In the genomic region with DNA sequence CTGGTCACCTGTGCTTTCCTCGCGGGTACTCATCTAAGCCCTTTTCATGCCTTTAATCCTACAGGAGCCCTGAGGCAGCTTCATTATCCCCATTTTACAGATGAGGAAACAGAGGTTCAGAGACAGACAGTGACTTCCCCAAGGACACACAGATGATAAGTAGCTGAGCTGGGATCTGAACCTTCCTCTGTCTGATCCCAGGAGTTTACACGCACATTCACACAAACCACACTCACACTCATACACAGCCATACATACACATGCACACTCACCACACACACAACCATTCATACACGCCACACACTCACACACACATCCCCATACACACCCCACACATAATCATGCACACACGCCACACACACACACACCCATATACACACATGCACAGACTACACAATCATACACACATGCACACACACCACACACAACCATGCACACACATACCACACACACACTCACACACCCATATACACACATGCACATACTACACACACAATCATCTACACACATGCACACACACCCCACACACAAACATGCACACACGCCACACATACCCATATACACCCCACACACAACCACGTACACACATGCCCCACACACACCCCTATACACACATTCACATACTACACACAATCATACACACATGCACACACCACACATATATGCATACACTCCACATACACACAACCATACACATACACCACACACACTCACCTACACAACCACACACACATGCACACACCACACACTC, we compare ENCODE assay signal across 1 cellular context.
A peak's percentile ranks its signal among the peaks of the same experiment; 100 is the strongest.
TF ChIP-seq lines count a peak whose summit lies in the region.

No MANE protein-coding gene starts in this region.

TF ChIP-seq in HepG2, 621 proteins besides CTCF, POLR2A, EP300 and RAD21 (continued from another document):
- TF ChIP-seq, protein P1, sequence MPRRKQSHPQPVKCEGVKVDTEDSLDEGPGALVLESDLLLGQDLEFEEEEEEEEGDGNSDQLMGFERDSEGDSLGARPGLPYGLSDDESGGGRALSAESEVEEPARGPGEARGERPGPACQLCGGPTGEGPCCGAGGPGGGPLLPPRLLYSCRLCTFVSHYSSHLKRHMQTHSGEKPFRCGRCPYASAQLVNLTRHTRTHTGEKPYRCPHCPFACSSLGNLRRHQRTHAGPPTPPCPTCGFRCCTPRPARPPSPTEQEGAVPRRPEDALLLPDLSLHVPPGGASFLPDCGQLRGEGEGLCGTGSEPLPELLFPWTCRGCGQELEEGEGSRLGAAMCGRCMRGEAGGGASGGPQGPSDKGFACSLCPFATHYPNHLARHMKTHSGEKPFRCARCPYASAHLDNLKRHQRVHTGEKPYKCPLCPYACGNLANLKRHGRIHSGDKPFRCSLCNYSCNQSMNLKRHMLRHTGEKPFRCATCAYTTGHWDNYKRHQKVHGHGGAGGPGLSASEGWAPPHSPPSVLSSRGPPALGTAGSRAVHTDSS (CRISPR knock-in tag; conservative IDR thresholded peaks at IDR 0.05) = no peak
- TF ChIP-seq NBN (conservative IDR thresholded peaks at IDR 0.05) (peak; percentile 87; the same call in 1 of the 2 replicates), SCMH1 (CRISPR knock-in tag; IDR thresholded peaks at IDR 0.05; ENCODE audit: borderline replicate concordance) (no peak), ZFP82 (CRISPR knock-in tag; IDR thresholded peaks at IDR 0.05; ENCODE audit: borderline replicate concordance) (no peak), ZNF816 (CRISPR knock-in tag; IDR thresholded peaks at IDR 0.05; ENCODE audit: borderline replicate concordance) (no peak), ZNF530 (CRISPR knock-in tag; IDR thresholded peaks at IDR 0.05; ENCODE audit: low read depth) (no peak)
- TF ChIP-seq, protein P2, sequence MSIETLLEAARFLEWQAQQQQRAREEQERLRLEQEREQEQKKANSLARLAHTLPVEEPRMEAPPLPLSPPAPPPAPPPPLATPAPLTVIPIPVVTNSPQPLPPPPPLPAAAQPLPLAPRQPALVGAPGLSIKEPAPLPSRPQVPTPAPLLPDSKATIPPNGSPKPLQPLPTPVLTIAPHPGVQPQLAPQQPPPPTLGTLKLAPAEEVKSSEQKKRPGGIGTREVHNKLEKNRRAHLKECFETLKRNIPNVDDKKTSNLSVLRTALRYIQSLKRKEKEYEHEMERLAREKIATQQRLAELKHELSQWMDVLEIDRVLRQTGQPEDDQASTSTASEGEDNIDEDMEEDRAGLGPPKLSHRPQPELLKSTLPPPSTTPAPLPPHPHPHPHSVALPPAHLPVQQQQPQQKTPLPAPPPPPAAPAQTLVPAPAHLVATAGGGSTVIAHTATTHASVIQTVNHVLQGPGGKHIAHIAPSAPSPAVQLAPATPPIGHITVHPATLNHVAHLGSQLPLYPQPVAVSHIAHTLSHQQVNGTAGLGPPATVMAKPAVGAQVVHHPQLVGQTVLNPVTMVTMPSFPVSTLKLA (IDR thresholded peaks at IDR 0.05) = peak; percentile 54
